ENCODE assay signal across 22 cellular contexts in the genomic region with DNA sequence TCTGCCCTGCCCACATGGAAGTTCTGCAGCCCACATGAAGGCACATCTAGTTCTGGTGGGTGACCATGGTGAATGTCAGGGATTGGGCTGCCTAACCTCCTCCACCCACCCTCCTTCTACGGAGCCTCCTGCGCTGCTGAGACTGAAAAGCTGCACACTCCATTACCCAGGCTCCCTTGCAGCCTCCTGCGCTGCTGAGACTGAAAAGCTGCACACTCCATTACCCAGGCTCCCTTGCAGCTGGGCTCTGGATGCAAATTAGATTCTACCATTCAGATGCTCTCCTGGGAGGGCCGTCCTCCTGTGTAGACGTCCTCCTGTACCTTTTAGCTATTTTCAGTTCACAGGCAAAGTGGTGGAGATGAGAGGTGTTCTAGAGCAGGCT.
"Had no signal": no experiment of that assay in that cellular context is flagged by ENCODE, and none has a peak within 500 bp of the region (broad histone marks: within the 10 kb centered on the region; RNA-seq: fewer than 3 reads in every experiment).

No MANE protein-coding gene starts in this region.

- H3K4me3 ChIP-seq: adrenal gland, breast epithelium, lung, neural progenitor cell, prostate gland, thyroid gland had no signal

- H2AFZ ChIP-seq: neural progenitor cell had no signal

- DNase-seq: activated CD4-positive, alpha-beta T cell treated with anti-CD3 and anti-CD28 coated beads for 4 hours; activated CD4-positive, alpha-beta T cell treated with anti-CD3 and anti-CD28 coated beads, Interleukin-2, amount 50 U/mL, for 48 hours; activated CD4-positive, CD25-positive, alpha-beta regulatory T cell; activated CD8-positive, alpha-beta memory T cell treated with anti-CD3 and anti-CD28 coated beads, Interleukin-2, amount 50 U/mL, for 48 hours; activated naive CD4-positive, alpha-beta T cell; activated T-cell treated with anti-CD3 and anti-CD28 coated beads, Interleukin-2, amount 50 U/mL, for 4 hours; adrenal gland; cerebellar nuclear complex; cortex of kidney; kidney; naive thymus-derived CD4-positive, alpha-beta T cell; right cardiac atrium; stimulated activated CD4-positive, alpha-beta T cell treated with anti-CD3 and anti-CD28 coated beads, Interleukin-12 subunit alpha, Interleukin-12 subunit beta, amount 100 ng/mL, for 4 hours; stimulated activated CD4-positive, alpha-beta T cell treated with anti-CD3 and anti-CD28 coated beads, Interleukin-4, amount 100 ng/mL, for 4 hours; substantia nigra; T1000; thyroid gland had no signal

- H3K4me2 ChIP-seq: neural progenitor cell had no signal

- H3K9ac ChIP-seq: neural progenitor cell had no signal

- H3K9me3 ChIP-seq: adrenal gland, breast epithelium, prostate gland, thyroid gland had no signal

- H3K27me3 ChIP-seq: adrenal gland, breast epithelium, neural progenitor cell, thyroid gland had no signal

- H3K36me3 ChIP-seq: adrenal gland, breast epithelium, neural progenitor cell, prostate gland, thyroid gland had no signal

- H3K27ac ChIP-seq: adrenal gland, breast epithelium, epithelial cell of prostate, neural progenitor cell, prostate gland, thyroid gland had no signal

- H3K4me1 ChIP-seq: adrenal gland, breast epithelium, neural progenitor cell, prostate gland, thyroid gland had no signal
